8 cellular contexts compared by ENCODE assay signal in the genomic region with DNA sequence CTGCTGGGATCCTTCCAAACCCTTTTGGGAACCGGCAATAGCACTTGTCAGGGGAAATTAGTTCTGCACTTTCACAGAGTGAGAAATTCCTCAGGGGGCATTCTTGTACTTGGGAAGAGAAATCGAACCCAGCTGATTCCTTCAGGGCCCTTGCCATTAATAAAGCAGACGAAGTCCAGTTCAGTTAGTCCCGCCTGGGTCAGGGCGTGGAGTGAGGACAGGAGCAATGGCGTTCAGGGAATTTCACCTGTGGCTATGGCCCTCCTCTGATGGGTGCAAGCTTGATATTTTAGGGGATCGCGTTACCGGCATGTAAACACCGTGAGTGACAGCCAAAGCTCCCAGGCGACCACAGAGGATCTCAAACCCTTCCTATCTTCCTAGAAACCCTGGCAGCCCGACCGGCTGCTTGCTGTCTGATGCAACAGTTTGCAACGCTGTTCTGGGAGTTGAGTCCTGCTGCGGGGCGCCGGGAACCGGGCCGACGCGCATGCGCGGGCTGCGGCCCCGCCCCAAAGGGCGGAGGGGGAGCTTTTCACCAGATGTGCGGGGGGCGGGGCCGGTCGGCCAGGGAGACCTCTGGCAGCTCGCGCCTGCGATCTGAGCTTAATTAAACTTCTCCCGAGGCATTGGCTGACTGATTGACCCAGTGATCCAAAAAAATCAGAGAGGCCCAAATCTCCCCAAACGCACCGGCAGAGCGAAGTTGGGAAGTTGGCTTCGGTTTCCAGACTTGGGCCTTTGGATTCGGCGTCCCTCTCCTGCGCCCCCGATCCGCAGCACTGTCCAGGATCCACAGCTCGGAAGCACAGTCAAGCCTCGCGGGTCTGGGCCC. TPM values are rescaled to one million over a fixed set of nuclear protein-coding genes. Genes with fewer than 3 reads are reported as not detected.
A peak's percentile ranks its signal among the peaks of the same experiment; 100 is the strongest.
DNase-seq lines count a peak whose midpoint lies in the region; FAIRE-seq and TF ChIP-seq lines count a peak whose summit lies in the region.

No MANE protein-coding gene starts in this region.

- H3K4me3 Mint-ChIP-seq in nephron progenitor cell, result peak overlapping the region; percentile 89

- DNase-seq in Daoy (ENCODE audit: low read depth) (peak; percentile 94), H54 (ENCODE audit: insufficient read length, low spot score) (peak; percentile 94), SHP77 (lab: John Stamatoyannopoulos, UW) (peak; percentile 90 to 92), fibroblast of the conjunctiva (ENCODE audit: low read depth) (peak; percentile 99), nephron progenitor cell (peak; percentile 97)
- peak; percentile 95 for DNase-seq in activated effector memory CD4-positive, alpha-beta T cell treated with anti-CD3 and anti-CD28 coated beads, Interleukin-2, amount 50 U/mL, for 16 hours
- DNase-seq in stimulated activated naive CD4-positive, alpha-beta T cell treated with Interleukin-2 at 50 U/mL for 16 hours (lab: John Stamatoyannopoulos, UW), result peak; percentile 87

- TF ChIP-seq POLR2A in H54 (IDR thresholded peaks at IDR 0.05; ENCODE audit: low read depth, low read length), result peak; percentile 60

- FAIRE-seq in H54 (lab: Jason Lieb, UNC), result no peak

- peak overlapping the region; percentile 72 for H3K4me3 ChIP-seq in Loucy (ENCODE audit: low read length, poor library complexity, severe bottlenecking)

- H3K9me2 ChIP-seq in Loucy (replicated peaks; ENCODE audit: low read depth, low read length), result no peaks in the 10 kb centered on the region

- no peaks in the 10 kb centered on the region for H3K36me3 Mint-ChIP-seq in nephron progenitor cell (ENCODE audit: low read depth)

- H4K20me1 ChIP-seq in Loucy (ENCODE audit: insufficient read depth, low read length, poor library complexity, severe bottlenecking), result no peaks in the 10 kb centered on the region

- H3K9me3 ChIP-seq in Loucy (ENCODE audit: insufficient read depth, low read depth, low read length), result no peaks in the 10 kb centered on the region

- no peaks in the 10 kb centered on the region for H3K9me3 Mint-ChIP-seq in nephron progenitor cell

- TF ChIP-seq CTCF in Loucy (conservative IDR thresholded peaks at IDR 0.05; ENCODE audit: low read length) (no peak), nephron progenitor cell (IDR thresholded peaks at IDR 0.05) (no peak)

- H3K27ac Mint-ChIP-seq in nephron progenitor cell, result peak overlapping the region; percentile 98

- peak overlapping the region; percentile 97 for H2AFZ ChIP-seq in Loucy (ENCODE audit: low read length)

- H3K4me1 ChIP-seq in Loucy (ENCODE audit: insufficient read depth, low read length, poor library complexity, severe bottlenecking), result peaks cover 20% of the 10 kb centered on the region

- H3K27me3 Mint-ChIP-seq in nephron progenitor cell (ENCODE audit: low read depth, poor library complexity), result peaks cover 18% of the 10 kb centered on the region

- H3F3A ChIP-seq in Loucy (ENCODE audit: low read depth), result 0 out of 2 replicates have a peak, but pooled peaks cover 3% of the 10 kb centered on the region

- peak overlapping the region; percentile 83 for H3K4me2 ChIP-seq in Loucy (ENCODE audit: low read depth, low read length, poor library complexity, severe bottlenecking)

- H3K79me2 ChIP-seq in Loucy (ENCODE audit: insufficient read depth, low read length), result no peaks in the 10 kb centered on the region

- H3K27me3 ChIP-seq in Loucy (ENCODE audit: insufficient read depth, low read length, poor library complexity, severe bottlenecking), result no peaks in the 10 kb centered on the region

- H3K4me1 Mint-ChIP-seq in nephron progenitor cell, result peaks cover 53% of the 10 kb centered on the region

- no peaks in the 10 kb centered on the region for H3K36me3 ChIP-seq in Loucy (ENCODE audit: insufficient read depth, low read length)

- H3K9ac ChIP-seq in Loucy (ENCODE audit: low read depth, low read length, poor library complexity, severe bottlenecking), result peak overlapping the region; percentile 80

RNA-seq across cellular contexts. Expression of a gene that starts 34.3 kb away (rescaled TPM):
- 4.6 and 9.7 TPM in 2 replicates for total RNA-seq in Daoy (2014; rRNA removed; shearing (Covaris generic))

Comparison
In these comparisons a context has a peak if more than half of its experiments do, and no peak if none do; other contexts are left out.
1. Peak in every context shown above with its lines: DNase-seq and H3K4me3 ChIP-seq.